9 cellular contexts compared by ENCODE assay signal in genomic region chr4:156913234-156913633, GRCh38. TPM values are rescaled to one million over a fixed set of nuclear protein-coding genes. Genes with fewer than 3 reads are reported as not detected.
"Had no signal": no experiment of that assay in that cellular context is flagged by ENCODE, and none has a peak within 500 bp of the region (broad histone marks: within the 10 kb centered on the region; RNA-seq: fewer than 3 reads in every experiment).

No MANE protein-coding gene starts in this region.

- H3K27ac ChIP-seq: GM23248, HL-60 had no signal

- H3K36me3 ChIP-seq: HAP-1 had no signal

- H3K27ac Mint-ChIP-seq: HFFc6 had no signal

- H3K4me3 ChIP-seq: GM23248, HAP-1, K562 had no signal

- H3K4me3 Mint-ChIP-seq: HFFc6 had no signal

- H3K9me3 Mint-ChIP-seq: HFFc6 had no signal

- H2AFZ ChIP-seq: GM23248 had no signal

- DNase-seq: GM23248, GOT3, H7, HFFc6, KG1 had no signal

- H3K9me3 ChIP-seq: HAP-1 had no signal

- H3K9ac ChIP-seq: GM23248 had no signal

- ATAC-seq: HCT116, K562 had no signal

RNA-seq across cellular contexts. Expression of gene PDGFC, which starts 58.4 kb away (rescaled TPM):
- total RNA-seq: K562 had no signal
- polyA plus RNA-seq: K562 had no signal
